ENCODE assay signal across 12 cellular contexts in the genomic region with DNA sequence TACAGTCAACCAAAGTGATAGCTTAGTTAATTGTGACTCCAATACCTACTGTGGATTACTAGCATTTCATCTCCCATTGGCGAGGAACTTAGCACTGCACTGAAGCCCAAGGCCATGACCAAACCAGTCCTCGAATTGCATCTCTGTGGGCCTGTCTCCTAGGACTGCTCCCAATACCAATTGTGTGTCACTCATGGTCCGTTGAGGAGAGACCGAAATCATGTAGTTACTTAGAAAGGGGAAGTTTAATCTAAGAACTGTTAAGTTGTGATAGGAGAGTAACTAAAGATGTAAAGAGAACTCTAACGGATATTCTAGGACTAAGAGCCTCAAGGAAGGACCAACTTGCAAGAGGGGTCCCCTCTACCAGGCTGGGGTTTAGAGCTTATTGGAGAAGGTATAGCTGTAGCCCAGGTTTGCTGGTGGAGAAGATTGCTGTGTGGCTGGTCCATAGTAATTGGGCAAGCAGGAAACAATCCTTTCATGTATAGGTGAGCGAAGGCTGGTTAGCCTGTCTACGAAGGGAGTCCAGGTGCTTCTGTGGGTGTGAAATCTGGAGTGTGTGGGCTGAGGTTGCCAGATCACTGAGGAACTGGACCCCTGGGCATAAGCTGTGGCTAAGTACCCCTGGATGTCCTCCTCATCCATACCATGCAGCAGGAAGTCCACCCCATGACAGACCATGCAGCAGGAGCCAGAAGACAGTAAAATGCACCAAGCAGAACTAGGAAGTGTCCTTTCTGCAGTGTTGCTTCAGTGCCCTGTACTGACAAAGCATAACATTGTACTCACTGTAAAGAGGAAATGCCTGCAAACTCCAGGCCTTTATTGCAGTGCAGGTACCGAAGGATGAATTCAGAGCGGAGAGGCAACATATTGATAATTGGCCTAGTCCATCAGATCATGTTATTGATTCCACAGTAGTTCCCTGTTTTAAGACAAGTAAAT.
A peak's percentile ranks its signal among the peaks of the same experiment; 100 is the strongest.
DNase-seq lines count a peak whose midpoint lies in the region; ATAC-seq and TF ChIP-seq lines count a peak whose summit lies in the region.
"Had no signal": no experiment of that assay in that cellular context is flagged by ENCODE, and none has a peak within 500 bp of the region (broad histone marks: within the 10 kb centered on the region; RNA-seq: fewer than 3 reads in every experiment).

No MANE protein-coding gene starts in this region.

- peaks cover 13% of the 10 kb centered on the region for H3K36me3 Mint-ChIP-seq in activated naive CD8-positive, alpha-beta T cell
- peaks cover 29% of the 10 kb centered on the region for H3K36me3 Mint-ChIP-seq in activated naive CD8-positive, alpha-beta T cell treated with anti-CD3 and anti-CD28 coated beads, Interleukin-2, amount 50 U/mL, for 24 hours (ENCODE audit: low read depth)
- peaks cover 18 to 24% of the 10 kb centered on the region in 2 donors for H3K36me3 Mint-ChIP-seq in stimulated activated naive B cell treated with anti-CD40 and anti-IgM and Interleukin-4, amounts not matched to agents 10 μg/mL and 1 μg/mL and 100 μg/mL, for 72 hours

- no peaks in the 10 kb centered on the region for H3K27me3 Mint-ChIP-seq in activated naive CD8-positive, alpha-beta T cell
- H3K27me3 Mint-ChIP-seq in activated naive CD8-positive, alpha-beta T cell treated with anti-CD3 and anti-CD28 coated beads, Interleukin-2, amount 50 U/mL, for 24 hours, result no peaks in the 10 kb centered on the region
- H3K27me3 Mint-ChIP-seq in stimulated activated naive B cell treated with anti-CD40 and anti-IgM and Interleukin-4, amounts not matched to agents 10 μg/mL and 1 μg/mL and 100 μg/mL, for 72 hours, result no peaks in the 10 kb centered on the region
- H3K27me3 Mint-ChIP-seq: activated naive CD4-positive, alpha-beta T cell treated with anti-CD3 and anti-CD28 coated beads, Interleukin-2, amount 50 U/mL, for 24 hours had no signal

- H3K9me3 Mint-ChIP-seq in activated naive CD8-positive, alpha-beta T cell (ENCODE audit: low read depth), result no peaks in the 10 kb centered on the region
- H3K9me3 Mint-ChIP-seq in activated naive CD8-positive, alpha-beta T cell treated with anti-CD3 and anti-CD28 coated beads, Interleukin-2, amount 50 U/mL, for 24 hours, result peaks cover 3% of the 10 kb centered on the region
- H3K9me3 Mint-ChIP-seq in stimulated activated naive B cell treated with anti-CD40 and anti-IgM and Interleukin-4, amounts not matched to agents 10 μg/mL and 1 μg/mL and 100 μg/mL, for 72 hours, result no peaks in the 10 kb centered on the region
- H3K9me3 Mint-ChIP-seq: activated naive CD4-positive, alpha-beta T cell treated with anti-CD3 and anti-CD28 coated beads, Interleukin-2, amount 50 U/mL, for 24 hours had no signal

- H3K4me3 ChIP-seq in foreskin fibroblast (ENCODE audit: low read depth in 1 of 2, low read length in 2 of 2), result no peak overlapping the region

- no peak overlapping the region for H3K4me3 Mint-ChIP-seq in activated naive CD8-positive, alpha-beta T cell
- H3K4me3 Mint-ChIP-seq in activated naive CD8-positive, alpha-beta T cell treated with anti-CD3 and anti-CD28 coated beads, Interleukin-2, amount 50 U/mL, for 24 hours, result no peak overlapping the region
- H3K4me3 Mint-ChIP-seq in stimulated activated naive B cell treated with anti-CD40 and anti-IgM and Interleukin-4, amounts not matched to agents 10 μg/mL and 1 μg/mL and 100 μg/mL, for 72 hours, result peak overlapping the region in 1 of 2 donors; percentile 25
- H3K4me3 Mint-ChIP-seq: activated naive CD4-positive, alpha-beta T cell treated with anti-CD3 and anti-CD28 coated beads, Interleukin-2, amount 50 U/mL, for 24 hours had no signal

- DNase-seq in activated naive CD8-positive, alpha-beta T cell treated with anti-CD3 and anti-CD28 coated beads, Interleukin-2, amount 50 U/mL, for 24 hours, result no peak
- DNase-seq in NOMO-1 treated with dmso at 0.1 percent for 144 hours (lab: John Stamatoyannopoulos, UW; ENCODE audit: unreplicated experiment) (peak; percentile 55), foreskin melanocyte (peak; percentile 11), foreskin fibroblast (no peak), hypothalamus (lab: John Stamatoyannopoulos, UW) (no peak)
- no peak for DNase-seq in stimulated activated naive B cell treated with anti-CD40 and anti-IgM and Interleukin-4, amounts not matched to agents 10 μg/mL and 1 μg/mL and 100 μg/mL, for 72 hours
- DNase-seq: GOT3, NCI-H226, posterior cingulate gyrus had no signal

- no peak for TF ChIP-seq CTCF in foreskin fibroblast (IDR thresholded peaks at IDR 0.05; ENCODE audit: low read depth, low read length)

- peak overlapping the region; percentile 64 for H3K27ac Mint-ChIP-seq in activated naive CD8-positive, alpha-beta T cell
- no peak overlapping the region for H3K27ac Mint-ChIP-seq in activated naive CD8-positive, alpha-beta T cell treated with anti-CD3 and anti-CD28 coated beads, Interleukin-2, amount 50 U/mL, for 24 hours
- peak overlapping the region; percentile 11 for H3K27ac Mint-ChIP-seq in stimulated activated naive B cell treated with anti-CD40 and anti-IgM and Interleukin-4, amounts not matched to agents 10 μg/mL and 1 μg/mL and 100 μg/mL, for 72 hours
- H3K27ac Mint-ChIP-seq: activated naive CD4-positive, alpha-beta T cell treated with anti-CD3 and anti-CD28 coated beads, Interleukin-2, amount 50 U/mL, for 24 hours had no signal

- H3K4me1 Mint-ChIP-seq in activated naive CD8-positive, alpha-beta T cell (ENCODE audit: low read depth), result peaks cover 45% of the 10 kb centered on the region
- peaks cover 41% of the 10 kb centered on the region for H3K4me1 Mint-ChIP-seq in activated naive CD8-positive, alpha-beta T cell treated with anti-CD3 and anti-CD28 coated beads, Interleukin-2, amount 50 U/mL, for 24 hours
- peaks cover 23 to 51% of the 10 kb centered on the region in 2 donors for H3K4me1 Mint-ChIP-seq in stimulated activated naive B cell treated with anti-CD40 and anti-IgM and Interleukin-4, amounts not matched to agents 10 μg/mL and 1 μg/mL and 100 μg/mL, for 72 hours

- no peak for ATAC-seq in activated naive CD8-positive, alpha-beta T cell treated with anti-CD3 and anti-CD28 coated beads, Interleukin-2, amount 50 U/mL, for 24 hours
- ATAC-seq in stimulated activated naive B cell treated with anti-CD40 and anti-IgM and Interleukin-4, amounts not matched to agents 10 μg/mL and 1 μg/mL and 100 μg/mL, for 72 hours (replicated peaks), result peak; percentile 81 to 83
- ATAC-seq in GM19467 (IDR thresholded peaks at IDR 0.05; ENCODE audit: unreplicated experiment), result no peak

Comparison
In these comparisons a context has a peak if more than half of its experiments do, and no peak if none do; other contexts are left out.
1. ATAC-seq: peak in stimulated activated naive B cell treated with anti-CD40 and anti-IgM and Interleukin-4, amounts not matched to agents 10 μg/mL and 1 μg/mL and 100 μg/mL, for 72 hours (2 of 2); none in activated naive CD8-positive, alpha-beta T cell treated with anti-CD3 and anti-CD28 coated beads, Interleukin-2, amount 50 U/mL, for 24 hours (single experiment) and GM19467 (single experiment).
2. DNase-seq: peak in NOMO-1 treated with dmso at 0.1 percent for 144 hours (single experiment) and foreskin melanocyte (single experiment); none in activated naive CD8-positive, alpha-beta T cell treated with anti-CD3 and anti-CD28 coated beads, Interleukin-2, amount 50 U/mL, for 24 hours (single experiment), stimulated activated naive B cell treated with anti-CD40 and anti-IgM and Interleukin-4, amounts not matched to agents 10 μg/mL and 1 μg/mL and 100 μg/mL, for 72 hours (single experiment), foreskin fibroblast (0 of 2) and hypothalamus (0 of 51).